Comparison of ENCODE assay signal across 1 cellular context in the genomic region with DNA sequence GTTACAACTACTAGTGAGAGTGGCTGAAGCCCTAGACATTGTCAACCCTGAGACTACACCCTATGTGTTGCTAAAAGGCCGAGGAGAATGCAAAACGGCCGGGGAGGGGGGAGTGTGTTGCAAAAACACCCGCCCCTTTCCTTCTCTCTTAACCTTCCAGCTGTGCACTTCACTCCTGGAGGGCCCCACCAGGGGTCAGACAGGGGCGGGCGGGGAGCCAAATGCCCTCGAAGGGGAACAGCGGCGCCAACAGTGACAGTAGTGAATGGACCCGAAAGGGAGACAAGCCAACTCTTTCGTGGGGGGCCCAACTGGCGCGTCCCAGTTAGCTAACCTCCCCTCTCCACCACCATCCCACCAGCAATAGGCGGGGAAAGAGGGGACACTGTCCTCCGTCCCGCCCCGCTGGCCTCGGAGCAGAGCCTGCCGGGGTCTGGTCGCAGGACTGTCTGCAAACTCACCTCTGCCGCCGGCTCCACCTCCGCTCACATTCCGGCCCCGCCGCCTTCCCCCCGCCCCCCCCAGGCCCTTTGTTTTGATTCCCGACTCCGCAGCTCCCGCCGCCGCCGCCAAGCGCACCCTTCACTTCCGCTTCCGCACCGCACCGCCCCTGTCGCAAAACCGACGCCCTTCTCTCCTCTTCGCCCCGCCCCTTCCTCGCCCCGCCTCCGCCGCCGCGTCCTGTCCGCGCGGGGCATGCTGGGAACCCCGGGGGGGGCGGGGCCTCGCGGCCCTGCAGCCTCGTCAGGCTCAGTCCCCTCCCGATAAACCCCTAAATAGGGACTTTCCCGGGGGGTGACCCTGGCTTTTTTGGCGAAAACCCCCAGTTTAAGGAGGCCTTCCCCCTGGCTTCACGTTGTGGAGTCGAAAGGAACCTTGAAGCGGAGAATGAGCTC.
TF ChIP-seq lines count a peak whose summit lies in the region.

A gene with protein sequence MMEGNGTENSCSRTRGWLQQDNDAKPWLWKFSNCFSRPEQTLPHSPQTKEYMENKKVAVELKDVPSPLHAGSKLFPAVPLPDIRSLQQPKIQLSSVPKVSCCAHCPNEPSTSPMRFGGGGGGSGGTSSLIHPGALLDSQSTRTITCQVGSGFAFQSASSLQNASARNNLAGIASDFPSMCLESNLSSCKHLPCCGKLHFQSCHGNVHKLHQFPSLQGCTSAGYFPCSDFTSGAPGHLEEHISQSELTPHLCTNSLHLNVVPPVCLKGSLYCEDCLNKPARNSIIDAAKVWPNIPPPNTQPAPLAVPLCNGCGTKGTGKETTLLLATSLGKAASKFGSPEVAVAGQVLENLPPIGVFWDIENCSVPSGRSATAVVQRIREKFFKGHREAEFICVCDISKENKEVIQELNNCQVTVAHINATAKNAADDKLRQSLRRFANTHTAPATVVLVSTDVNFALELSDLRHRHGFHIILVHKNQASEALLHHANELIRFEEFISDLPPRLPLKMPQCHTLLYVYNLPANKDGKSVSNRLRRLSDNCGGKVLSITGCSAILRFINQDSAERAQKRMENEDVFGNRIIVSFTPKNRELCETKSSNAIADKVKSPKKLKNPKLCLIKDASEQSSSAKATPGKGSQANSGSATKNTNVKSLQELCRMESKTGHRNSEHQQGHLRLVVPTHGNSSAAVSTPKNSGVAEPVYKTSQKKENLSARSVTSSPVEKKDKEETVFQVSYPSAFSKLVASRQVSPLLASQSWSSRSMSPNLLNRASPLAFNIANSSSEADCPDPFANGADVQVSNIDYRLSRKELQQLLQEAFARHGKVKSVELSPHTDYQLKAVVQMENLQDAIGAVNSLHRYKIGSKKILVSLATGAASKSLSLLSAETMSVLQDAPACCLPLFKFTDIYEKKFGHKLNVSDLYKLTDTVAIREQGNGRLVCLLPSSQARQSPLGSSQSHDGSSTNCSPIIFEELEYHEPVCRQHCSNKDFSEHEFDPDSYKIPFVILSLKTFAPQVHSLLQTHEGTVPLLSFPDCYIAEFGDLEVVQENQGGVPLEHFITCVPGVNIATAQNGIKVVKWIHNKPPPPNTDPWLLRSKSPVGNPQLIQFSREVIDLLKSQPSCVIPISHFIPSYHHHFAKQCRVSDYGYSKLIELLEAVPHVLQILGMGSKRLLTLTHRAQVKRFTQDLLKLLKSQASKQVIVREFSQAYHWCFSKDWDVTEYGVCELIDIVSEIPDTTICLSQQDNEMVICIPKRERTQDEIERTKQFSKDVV (N-terminal part only) (minus strand): TSS at position 598 of the 896 bp plus-strand sequence. CDS start 3,921 bp downstream, outside the sequence.

TF ChIP-seq in K562, 482 proteins besides CTCF, POLR2A, EP300 and RAD21 (continued from another document and continues in another):
- TF ChIP-seq, protein P1, sequence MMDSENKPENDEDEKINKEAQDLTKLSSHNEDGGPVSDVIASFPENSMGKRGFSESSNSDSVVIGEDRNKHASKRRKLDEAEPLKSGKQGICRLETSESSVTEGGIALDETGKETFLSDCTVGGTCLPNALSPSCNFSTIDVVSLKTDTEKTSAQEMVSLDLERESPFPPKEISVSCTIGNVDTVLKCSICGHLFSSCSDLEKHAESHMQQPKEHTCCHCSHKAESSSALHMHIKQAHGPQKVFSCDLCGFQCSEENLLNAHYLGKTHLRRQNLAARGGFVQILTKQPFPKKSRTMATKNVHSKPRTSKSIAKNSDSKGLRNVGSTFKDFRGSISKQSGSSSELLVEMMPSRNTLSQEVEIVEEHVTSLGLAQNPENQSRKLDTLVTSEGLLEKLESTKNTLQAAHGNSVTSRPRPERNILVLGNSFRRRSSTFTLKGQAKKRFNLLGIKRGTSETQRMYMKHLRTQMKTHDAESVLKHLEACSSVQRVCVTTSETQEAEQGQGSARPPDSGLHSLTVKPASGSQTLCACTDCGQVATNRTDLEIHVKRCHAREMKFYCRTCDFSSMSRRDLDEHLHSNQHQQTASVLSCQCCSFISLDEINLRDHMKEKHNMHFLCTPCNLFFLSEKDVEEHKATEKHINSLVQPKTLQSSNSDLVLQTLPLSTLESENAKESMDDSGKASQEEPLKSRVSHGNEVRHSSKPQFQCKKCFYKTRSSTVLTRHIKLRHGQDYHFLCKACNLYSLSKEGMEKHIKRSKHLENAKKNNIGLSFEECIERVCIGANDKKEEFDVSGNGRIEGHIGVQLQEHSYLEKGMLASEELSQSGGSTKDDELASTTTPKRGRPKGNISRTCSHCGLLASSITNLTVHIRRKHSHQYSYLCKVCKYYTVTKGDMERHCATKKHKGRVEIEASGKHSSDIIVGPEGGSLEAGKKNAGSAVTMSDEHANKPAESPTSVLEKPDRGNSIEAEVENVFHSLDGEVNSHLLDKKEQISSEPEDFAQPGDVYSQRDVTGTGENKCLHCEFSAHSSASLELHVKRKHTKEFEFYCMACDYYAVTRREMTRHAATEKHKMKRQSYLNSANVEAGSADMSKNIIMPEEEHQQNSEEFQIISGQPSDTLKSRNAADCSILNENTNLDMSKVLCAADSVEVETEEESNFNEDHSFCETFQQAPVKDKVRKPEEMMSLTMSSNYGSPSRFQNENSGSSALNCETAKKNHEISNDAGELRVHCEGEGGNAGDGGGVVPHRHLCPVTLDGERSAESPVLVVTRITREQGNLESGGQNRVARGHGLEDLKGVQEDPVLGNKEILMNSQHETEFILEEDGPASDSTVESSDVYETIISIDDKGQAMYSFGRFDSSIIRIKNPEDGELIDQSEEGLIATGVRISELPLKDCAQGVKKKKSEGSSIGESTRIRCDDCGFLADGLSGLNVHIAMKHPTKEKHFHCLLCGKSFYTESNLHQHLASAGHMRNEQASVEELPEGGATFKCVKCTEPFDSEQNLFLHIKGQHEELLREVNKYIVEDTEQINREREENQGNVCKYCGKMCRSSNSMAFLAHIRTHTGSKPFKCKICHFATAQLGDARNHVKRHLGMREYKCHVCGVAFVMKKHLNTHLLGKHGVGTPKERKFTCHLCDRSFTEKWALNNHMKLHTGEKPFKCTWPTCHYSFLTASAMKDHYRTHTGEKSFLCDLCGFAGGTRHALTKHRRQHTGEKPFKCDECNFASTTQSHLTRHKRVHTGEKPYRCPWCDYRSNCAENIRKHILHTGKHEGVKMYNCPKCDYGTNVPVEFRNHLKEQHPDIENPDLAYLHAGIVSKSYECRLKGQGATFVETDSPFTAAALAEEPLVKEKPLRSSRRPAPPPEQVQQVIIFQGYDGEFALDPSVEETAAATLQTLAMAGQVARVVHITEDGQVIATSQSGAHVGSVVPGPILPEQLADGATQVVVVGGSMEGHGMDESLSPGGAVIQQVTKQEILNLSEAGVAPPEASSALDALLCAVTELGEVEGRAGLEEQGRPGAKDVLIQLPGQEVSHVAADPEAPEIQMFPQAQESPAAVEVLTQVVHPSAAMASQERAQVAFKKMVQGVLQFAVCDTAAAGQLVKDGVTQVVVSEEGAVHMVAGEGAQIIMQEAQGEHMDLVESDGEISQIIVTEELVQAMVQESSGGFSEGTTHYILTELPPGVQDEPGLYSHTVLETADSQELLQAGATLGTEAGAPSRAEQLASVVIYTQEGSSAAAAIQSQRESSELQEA (IDR thresholded peaks at IDR 0.05; ENCODE audit: low read depth): no peak
- TF ChIP-seq HDAC6 (IDR thresholded peaks at IDR 0.05; ENCODE audit: low read depth, low read length): no peak
- peak in 1 of 2 experiments; percentile 77; a peak in 2 of 4 replicates for TF ChIP-seq RCOR1 (IDR thresholded peaks at IDR 0.05; ENCODE audit: borderline replicate concordance in 1 of 2, low read depth in 2 of 2, low read length in 2 of 2)
- TF ChIP-seq, protein P2, sequence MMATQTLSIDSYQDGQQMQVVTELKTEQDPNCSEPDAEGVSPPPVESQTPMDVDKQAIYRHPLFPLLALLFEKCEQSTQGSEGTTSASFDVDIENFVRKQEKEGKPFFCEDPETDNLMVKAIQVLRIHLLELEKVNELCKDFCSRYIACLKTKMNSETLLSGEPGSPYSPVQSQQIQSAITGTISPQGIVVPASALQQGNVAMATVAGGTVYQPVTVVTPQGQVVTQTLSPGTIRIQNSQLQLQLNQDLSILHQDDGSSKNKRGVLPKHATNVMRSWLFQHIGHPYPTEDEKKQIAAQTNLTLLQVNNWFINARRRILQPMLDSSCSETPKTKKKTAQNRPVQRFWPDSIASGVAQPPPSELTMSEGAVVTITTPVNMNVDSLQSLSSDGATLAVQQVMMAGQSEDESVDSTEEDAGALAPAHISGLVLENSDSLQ (IDR thresholded peaks at IDR 0.05): no peak
- peak; percentile 65; the same call in 1 of the 2 replicates for TF ChIP-seq CC2D1A (IDR thresholded peaks at IDR 0.05)
- TF ChIP-seq, protein P3, sequence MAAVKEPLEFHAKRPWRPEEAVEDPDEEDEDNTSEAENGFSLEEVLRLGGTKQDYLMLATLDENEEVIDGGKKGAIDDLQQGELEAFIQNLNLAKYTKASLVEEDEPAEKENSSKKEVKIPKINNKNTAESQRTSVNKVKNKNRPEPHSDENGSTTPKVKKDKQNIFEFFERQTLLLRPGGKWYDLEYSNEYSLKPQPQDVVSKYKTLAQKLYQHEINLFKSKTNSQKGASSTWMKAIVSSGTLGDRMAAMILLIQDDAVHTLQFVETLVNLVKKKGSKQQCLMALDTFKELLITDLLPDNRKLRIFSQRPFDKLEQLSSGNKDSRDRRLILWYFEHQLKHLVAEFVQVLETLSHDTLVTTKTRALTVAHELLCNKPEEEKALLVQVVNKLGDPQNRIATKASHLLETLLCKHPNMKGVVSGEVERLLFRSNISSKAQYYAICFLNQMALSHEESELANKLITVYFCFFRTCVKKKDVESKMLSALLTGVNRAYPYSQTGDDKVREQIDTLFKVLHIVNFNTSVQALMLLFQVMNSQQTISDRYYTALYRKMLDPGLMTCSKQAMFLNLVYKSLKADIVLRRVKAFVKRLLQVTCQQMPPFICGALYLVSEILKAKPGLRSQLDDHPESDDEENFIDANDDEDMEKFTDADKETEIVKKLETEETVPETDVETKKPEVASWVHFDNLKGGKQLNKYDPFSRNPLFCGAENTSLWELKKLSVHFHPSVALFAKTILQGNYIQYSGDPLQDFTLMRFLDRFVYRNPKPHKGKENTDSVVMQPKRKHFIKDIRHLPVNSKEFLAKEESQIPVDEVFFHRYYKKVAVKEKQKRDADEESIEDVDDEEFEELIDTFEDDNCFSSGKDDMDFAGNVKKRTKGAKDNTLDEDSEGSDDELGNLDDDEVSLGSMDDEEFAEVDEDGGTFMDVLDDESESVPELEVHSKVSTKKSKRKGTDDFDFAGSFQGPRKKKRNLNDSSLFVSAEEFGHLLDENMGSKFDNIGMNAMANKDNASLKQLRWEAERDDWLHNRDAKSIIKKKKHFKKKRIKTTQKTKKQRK (IDR thresholded peaks at IDR 0.05; ENCODE audit: borderline replicate concordance, low read depth, low read length): no peak
- no peak; the same call in 1 of the 2 replicates for TF ChIP-seq NFRKB (IDR thresholded peaks at IDR 0.05; ENCODE audit: low read depth)
- no peak for TF ChIP-seq ZNF354B (CRISPR knock-in tag; IDR thresholded peaks at IDR 0.05)
- no peak for TF ChIP-seq SFPQ (IDR thresholded peaks at IDR 0.05; ENCODE audit: low read depth, low read length)
- TF ChIP-seq CCNT2 (IDR thresholded peaks at IDR 0.05; ENCODE audit: borderline replicate concordance, extremely low read depth, insufficient read length, low read depth, low read length): peak; percentile 69
- TF ChIP-seq MEF2A (IDR thresholded peaks at IDR 0.05; ENCODE audit: control insufficient read depth, low read depth, low read length): no peak
- no peak for TF ChIP-seq CREBBP (IDR thresholded peaks at IDR 0.05; ENCODE audit: low read depth, low read length)
- no peak for TF ChIP-seq SRSF7 (optimal IDR thresholded peaks at IDR 0.05; ENCODE audit: low read depth, low read length)
- TF ChIP-seq ZNF175 (CRISPR knock-in tag; IDR thresholded peaks at IDR 0.05; ENCODE audit: low read depth): 0 out of 2 replicates have a peak, but pooled peaks have one; percentile 71
- TF ChIP-seq, protein P4, sequence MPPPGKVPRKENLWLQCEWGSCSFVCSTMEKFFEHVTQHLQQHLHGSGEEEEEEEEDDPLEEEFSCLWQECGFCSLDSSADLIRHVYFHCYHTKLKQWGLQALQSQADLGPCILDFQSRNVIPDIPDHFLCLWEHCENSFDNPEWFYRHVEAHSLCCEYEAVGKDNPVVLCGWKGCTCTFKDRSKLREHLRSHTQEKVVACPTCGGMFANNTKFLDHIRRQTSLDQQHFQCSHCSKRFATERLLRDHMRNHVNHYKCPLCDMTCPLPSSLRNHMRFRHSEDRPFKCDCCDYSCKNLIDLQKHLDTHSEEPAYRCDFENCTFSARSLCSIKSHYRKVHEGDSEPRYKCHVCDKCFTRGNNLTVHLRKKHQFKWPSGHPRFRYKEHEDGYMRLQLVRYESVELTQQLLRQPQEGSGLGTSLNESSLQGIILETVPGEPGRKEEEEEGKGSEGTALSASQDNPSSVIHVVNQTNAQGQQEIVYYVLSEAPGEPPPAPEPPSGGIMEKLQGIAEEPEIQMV (tag; conservative IDR thresholded peaks at IDR 0.05; ENCODE audit: low read depth): no peak
- TF ChIP-seq ZNF311 (CRISPR knock-in tag; IDR thresholded peaks at IDR 0.05): no peak
- no peak for TF ChIP-seq ZNF444 (CRISPR knock-in tag; IDR thresholded peaks at IDR 0.05)
- peak; percentile 41 for TF ChIP-seq NEUROD1 (IDR thresholded peaks at IDR 0.05; ENCODE audit: borderline replicate concordance, low read depth, low read length, partially characterized antibody)
- TF ChIP-seq CEBPG (CRISPR knock-in tag; IDR thresholded peaks at IDR 0.05): 0 out of 2 replicates have a peak, but pooled peaks have one; percentile 42
- TF ChIP-seq CEBPG (tag; conservative IDR thresholded peaks at IDR 0.05 in 1 of 2, IDR thresholded peaks at IDR 0.05 in 1 of 2): peak; percentile 4 to 46; a peak in 2 of 4 replicates
- peak; percentile 69; the same call in 1 of the 2 replicates for TF ChIP-seq ESRRA (IDR thresholded peaks at IDR 0.05; ENCODE audit: borderline replicate concordance, low read depth)
- TF ChIP-seq THAP12 (CRISPR knock-in tag; IDR thresholded peaks at IDR 0.05): peak; percentile 73
- TF ChIP-seq ZSCAN29 (IDR thresholded peaks at IDR 0.05): no peak
